Comparison of ENCODE assay signal across 1 cellular context in the genomic region with DNA sequence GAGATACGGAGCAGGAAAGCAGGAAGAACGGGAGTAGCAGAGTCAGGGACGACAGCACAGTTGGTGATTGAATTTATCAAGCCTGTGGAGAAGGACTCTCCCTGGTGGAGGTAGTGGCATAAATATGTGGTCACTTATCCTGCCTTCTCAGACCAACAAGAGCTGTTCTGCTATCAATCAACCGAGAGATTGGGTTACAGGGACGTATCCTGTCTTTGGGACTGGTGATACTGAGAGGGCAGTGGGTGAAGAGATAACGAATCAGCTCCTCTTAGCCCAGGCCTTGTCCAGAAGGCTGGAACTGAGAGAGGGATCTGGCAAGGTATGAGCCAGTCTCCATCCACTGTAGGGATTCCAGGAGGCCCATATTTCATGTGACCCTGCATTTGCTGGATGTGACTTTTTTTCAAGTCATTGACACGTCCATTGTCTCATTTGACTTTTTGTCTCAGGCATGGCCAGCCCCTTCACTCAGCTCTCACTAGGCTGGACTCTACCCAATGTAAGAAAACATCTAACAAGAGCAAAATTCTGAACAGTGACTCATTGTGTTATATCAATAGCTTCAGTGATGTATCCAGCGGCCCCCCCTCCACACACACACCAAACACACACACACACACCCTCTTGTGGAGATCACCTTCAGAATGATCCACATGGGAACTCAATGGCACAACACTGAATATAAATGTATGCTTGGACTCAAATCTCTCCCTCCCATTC.
A peak's percentile ranks its signal among the peaks of the same experiment; 100 is the strongest.
TF ChIP-seq lines count a peak whose summit lies in the region.

No MANE protein-coding gene starts in this region.

TF ChIP-seq in K562, 482 proteins besides CTCF, POLR2A, EP300 and RAD21 (continued from another document):
- TF ChIP-seq ZNF561 (CRISPR knock-in tag; conservative IDR thresholded peaks at IDR 0.05) (no peak), NCOA1 (IDR thresholded peaks at IDR 0.05; ENCODE audit: low read depth) (peak; percentile 86; the same call in 1 of the 2 replicates), NFYB (IDR thresholded peaks at IDR 0.05; ENCODE audit: extremely low read depth, insufficient read length) (peak; percentile 2), CTBP1 (IDR thresholded peaks at IDR 0.05; ENCODE audit: borderline replicate concordance) (peak; percentile 97), CXXC5 (CRISPR knock-in tag; IDR thresholded peaks at IDR 0.05) (peak; percentile 79), RFX7 (CRISPR knock-in tag; IDR thresholded peaks at IDR 0.05) (no peak), TRIM28 (IDR thresholded peaks at IDR 0.05) (peak; percentile 24; the same call in 1 of the 2 replicates), TAF15 (IDR thresholded peaks at IDR 0.05; ENCODE audit: low read depth, low read length) (no peak), ZKSCAN8 (CRISPR knock-in tag; IDR thresholded peaks at IDR 0.05) (peak; percentile 85; the same call in 1 of the 2 replicates), ZNF232 (CRISPR knock-in tag; IDR thresholded peaks at IDR 0.05) (no peak), POLR2AphosphoS2 (IDR thresholded peaks at IDR 0.05; ENCODE audit: low read length) (no peak), ARID1B (IDR thresholded peaks at IDR 0.05) (peak; percentile 97), HNRNPH1 (optimal IDR thresholded peaks at IDR 0.05; ENCODE audit: low read depth, low read length) (no peak), SUPT5H (IDR thresholded peaks at IDR 0.05) (no peak), STAT5A (IDR thresholded peaks at IDR 0.05; ENCODE audit: borderline replicate concordance, low read length) (peak; percentile 88), JUND (IDR thresholded peaks at IDR 0.05; ENCODE audit: borderline replicate concordance, low read depth, low read length) (peak; percentile 76; the same call in 1 of the 2 replicates), JUND (tag; IDR thresholded peaks at IDR 0.05; ENCODE audit: borderline replicate concordance, low read depth, low read length) (peak; percentile 84; the same call in 2 of the 3 replicates), SMARCA4 (IDR thresholded peaks at IDR 0.05) (peak; percentile 96)
- TF ChIP-seq, protein P1, sequence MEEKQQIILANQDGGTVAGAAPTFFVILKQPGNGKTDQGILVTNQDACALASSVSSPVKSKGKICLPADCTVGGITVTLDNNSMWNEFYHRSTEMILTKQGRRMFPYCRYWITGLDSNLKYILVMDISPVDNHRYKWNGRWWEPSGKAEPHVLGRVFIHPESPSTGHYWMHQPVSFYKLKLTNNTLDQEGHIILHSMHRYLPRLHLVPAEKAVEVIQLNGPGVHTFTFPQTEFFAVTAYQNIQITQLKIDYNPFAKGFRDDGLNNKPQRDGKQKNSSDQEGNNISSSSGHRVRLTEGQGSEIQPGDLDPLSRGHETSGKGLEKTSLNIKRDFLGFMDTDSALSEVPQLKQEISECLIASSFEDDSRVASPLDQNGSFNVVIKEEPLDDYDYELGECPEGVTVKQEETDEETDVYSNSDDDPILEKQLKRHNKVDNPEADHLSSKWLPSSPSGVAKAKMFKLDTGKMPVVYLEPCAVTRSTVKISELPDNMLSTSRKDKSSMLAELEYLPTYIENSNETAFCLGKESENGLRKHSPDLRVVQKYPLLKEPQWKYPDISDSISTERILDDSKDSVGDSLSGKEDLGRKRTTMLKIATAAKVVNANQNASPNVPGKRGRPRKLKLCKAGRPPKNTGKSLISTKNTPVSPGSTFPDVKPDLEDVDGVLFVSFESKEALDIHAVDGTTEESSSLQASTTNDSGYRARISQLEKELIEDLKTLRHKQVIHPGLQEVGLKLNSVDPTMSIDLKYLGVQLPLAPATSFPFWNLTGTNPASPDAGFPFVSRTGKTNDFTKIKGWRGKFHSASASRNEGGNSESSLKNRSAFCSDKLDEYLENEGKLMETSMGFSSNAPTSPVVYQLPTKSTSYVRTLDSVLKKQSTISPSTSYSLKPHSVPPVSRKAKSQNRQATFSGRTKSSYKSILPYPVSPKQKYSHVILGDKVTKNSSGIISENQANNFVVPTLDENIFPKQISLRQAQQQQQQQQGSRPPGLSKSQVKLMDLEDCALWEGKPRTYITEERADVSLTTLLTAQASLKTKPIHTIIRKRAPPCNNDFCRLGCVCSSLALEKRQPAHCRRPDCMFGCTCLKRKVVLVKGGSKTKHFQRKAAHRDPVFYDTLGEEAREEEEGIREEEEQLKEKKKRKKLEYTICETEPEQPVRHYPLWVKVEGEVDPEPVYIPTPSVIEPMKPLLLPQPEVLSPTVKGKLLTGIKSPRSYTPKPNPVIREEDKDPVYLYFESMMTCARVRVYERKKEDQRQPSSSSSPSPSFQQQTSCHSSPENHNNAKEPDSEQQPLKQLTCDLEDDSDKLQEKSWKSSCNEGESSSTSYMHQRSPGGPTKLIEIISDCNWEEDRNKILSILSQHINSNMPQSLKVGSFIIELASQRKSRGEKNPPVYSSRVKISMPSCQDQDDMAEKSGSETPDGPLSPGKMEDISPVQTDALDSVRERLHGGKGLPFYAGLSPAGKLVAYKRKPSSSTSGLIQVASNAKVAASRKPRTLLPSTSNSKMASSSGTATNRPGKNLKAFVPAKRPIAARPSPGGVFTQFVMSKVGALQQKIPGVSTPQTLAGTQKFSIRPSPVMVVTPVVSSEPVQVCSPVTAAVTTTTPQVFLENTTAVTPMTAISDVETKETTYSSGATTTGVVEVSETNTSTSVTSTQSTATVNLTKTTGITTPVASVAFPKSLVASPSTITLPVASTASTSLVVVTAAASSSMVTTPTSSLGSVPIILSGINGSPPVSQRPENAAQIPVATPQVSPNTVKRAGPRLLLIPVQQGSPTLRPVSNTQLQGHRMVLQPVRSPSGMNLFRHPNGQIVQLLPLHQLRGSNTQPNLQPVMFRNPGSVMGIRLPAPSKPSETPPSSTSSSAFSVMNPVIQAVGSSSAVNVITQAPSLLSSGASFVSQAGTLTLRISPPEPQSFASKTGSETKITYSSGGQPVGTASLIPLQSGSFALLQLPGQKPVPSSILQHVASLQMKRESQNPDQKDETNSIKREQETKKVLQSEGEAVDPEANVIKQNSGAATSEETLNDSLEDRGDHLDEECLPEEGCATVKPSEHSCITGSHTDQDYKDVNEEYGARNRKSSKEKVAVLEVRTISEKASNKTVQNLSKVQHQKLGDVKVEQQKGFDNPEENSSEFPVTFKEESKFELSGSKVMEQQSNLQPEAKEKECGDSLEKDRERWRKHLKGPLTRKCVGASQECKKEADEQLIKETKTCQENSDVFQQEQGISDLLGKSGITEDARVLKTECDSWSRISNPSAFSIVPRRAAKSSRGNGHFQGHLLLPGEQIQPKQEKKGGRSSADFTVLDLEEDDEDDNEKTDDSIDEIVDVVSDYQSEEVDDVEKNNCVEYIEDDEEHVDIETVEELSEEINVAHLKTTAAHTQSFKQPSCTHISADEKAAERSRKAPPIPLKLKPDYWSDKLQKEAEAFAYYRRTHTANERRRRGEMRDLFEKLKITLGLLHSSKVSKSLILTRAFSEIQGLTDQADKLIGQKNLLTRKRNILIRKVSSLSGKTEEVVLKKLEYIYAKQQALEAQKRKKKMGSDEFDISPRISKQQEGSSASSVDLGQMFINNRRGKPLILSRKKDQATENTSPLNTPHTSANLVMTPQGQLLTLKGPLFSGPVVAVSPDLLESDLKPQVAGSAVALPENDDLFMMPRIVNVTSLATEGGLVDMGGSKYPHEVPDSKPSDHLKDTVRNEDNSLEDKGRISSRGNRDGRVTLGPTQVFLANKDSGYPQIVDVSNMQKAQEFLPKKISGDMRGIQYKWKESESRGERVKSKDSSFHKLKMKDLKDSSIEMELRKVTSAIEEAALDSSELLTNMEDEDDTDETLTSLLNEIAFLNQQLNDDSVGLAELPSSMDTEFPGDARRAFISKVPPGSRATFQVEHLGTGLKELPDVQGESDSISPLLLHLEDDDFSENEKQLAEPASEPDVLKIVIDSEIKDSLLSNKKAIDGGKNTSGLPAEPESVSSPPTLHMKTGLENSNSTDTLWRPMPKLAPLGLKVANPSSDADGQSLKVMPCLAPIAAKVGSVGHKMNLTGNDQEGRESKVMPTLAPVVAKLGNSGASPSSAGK (IDR thresholded peaks at IDR 0.05): no peak; the same call in 1 of the 2 replicates
- TF ChIP-seq, protein P2, sequence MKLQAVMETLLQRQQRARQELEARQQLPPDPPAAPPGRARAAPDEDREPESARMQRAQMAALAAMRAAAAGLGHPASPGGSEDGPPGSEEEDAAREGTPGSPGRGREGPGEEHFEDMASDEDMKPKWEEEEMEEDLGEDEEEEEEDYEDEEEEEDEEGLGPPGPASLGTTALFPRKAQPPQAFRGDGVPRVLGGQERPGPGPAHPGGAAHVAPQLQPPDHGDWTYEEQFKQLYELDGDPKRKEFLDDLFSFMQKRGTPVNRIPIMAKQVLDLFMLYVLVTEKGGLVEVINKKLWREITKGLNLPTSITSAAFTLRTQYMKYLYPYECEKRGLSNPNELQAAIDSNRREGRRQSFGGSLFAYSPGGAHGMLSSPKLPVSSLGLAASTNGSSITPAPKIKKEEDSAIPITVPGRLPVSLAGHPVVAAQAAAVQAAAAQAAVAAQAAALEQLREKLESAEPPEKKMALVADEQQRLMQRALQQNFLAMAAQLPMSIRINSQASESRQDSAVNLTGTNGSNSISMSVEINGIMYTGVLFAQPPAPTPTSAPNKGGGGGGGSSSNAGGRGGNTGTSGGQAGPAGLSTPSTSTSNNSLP (IDR thresholded peaks at IDR 0.05; ENCODE audit: borderline replicate concordance, low read depth, low read length): peak; percentile 94
